18 cellular contexts compared by ENCODE assay signal in the genomic region with DNA sequence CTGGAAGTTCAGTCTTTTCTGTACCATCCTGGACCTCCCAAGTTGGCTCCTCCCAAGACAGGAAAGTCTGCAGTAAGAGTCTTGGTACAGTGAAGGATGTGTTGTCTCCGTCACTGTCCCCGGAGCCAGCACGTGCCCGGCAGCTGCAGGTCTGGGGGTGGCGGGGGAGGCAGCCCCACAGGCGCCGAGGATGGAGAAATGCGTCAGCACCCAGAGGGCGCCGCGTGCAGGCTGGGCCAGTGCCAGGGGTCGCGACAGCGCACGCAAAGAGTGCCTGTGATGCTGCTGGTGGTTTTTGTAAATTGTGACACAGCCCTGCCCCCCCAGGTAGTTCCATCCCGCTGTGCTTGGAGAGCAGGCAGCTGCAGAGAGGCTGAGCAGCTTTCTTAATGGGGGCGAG.
DNase-seq lines count a peak whose midpoint lies in the region; ATAC-seq and TF ChIP-seq lines count a peak whose summit lies in the region.
"Had no signal": no experiment of that assay in that cellular context is flagged by ENCODE, and none has a peak within 500 bp of the region (broad histone marks: within the 10 kb centered on the region; RNA-seq: fewer than 3 reads in every experiment).

No MANE protein-coding gene starts in this region.

- no peak overlapping the region for H3K4me3 ChIP-seq in A673 (ENCODE audit: low read depth, low read length, poor library complexity, severe bottlenecking)
- H3K4me3 ChIP-seq in SJCRH30, result no peak overlapping the region
- H3K4me3 ChIP-seq in hepatocyte, result no peak overlapping the region
- H3K4me3 ChIP-seq in CD4-positive, alpha-beta memory T cell (ENCODE audit: low read length in 2 of 2), result no peak overlapping the region
- H3K4me3 ChIP-seq: body of pancreas, esophagus squamous epithelium, pancreas had no signal

- no peak overlapping the region for H3K4me3 Mint-ChIP-seq in activated T-helper 1 cell treated with anti-CD3 and anti-CD28 coated beads, Interleukin-12 subunit alpha, Interleukin-12 subunit beta, Interleukin-2, Interleukin-4 antibody, amounts not matched to agents 30 ng/mL and 10 ng/mL and 1 ng/mL, durations not matched to agents 14 hours and 24 hours and 36 hours
- H3K4me3 Mint-ChIP-seq in CD4-positive, alpha-beta memory T cell, result no peak overlapping the region
- H3K4me3 Mint-ChIP-seq: stimulated activated naive CD8-positive, alpha-beta T cell treated with anti-CD3 and anti-CD28 coated beads, Interleukin-15, amount 100 ng/mL, for 72 hours; T-helper 17 cell had no signal

- peak overlapping the region; percentile 31 for H3K27ac ChIP-seq in A673 (ENCODE audit: low read depth, low read length, poor library complexity, severe bottlenecking)
- no peak overlapping the region for H3K27ac ChIP-seq in SJCRH30
- H3K27ac ChIP-seq in hepatocyte, result no peak overlapping the region
- H3K27ac ChIP-seq in CD4-positive, alpha-beta memory T cell (ENCODE audit: low read depth, low read length), result no peak overlapping the region
- H3K27ac ChIP-seq: body of pancreas, esophagus squamous epithelium, pancreas had no signal

- peaks cover 6% of the 10 kb centered on the region for H3K27me3 Mint-ChIP-seq in activated T-helper 1 cell treated with anti-CD3 and anti-CD28 coated beads, Interleukin-12 subunit alpha, Interleukin-12 subunit beta, Interleukin-2, Interleukin-4 antibody, amounts not matched to agents 30 ng/mL and 10 ng/mL and 1 ng/mL, durations not matched to agents 14 hours and 24 hours and 36 hours (ENCODE audit: insufficient read depth)
- peaks cover 0 to 1% of the 10 kb centered on the region in 2 donors for H3K27me3 Mint-ChIP-seq in CD4-positive, alpha-beta memory T cell

- peak; percentile 54 for DNase-seq in A673 (ENCODE audit: low spot score)
- peak; percentile 82 for DNase-seq in COR-L47 (lab: John Stamatoyannopoulos, UW)
- DNase-seq in SJCRH30, result peak; percentile 45 to 52
- DNase-seq in hepatocyte (ENCODE audit: low spot score), result peak; percentile 22
- DNase-seq in activated T-helper 1 cell treated with anti-CD3 and anti-CD28 coated beads, Interleukin-12 subunit alpha, Interleukin-12 subunit beta, Interleukin-2, Interleukin-4 antibody, amounts not matched to agents 30 ng/mL and 10 ng/mL and 1 ng/mL, durations not matched to agents 14 hours and 24 hours and 36 hours (ENCODE audit: low spot score), result no peak
- no peak for DNase-seq in CD4-positive, alpha-beta memory T cell
- DNase-seq in superior temporal gyrus (ENCODE audit: extremely low spot score), result no peak
- DNase-seq: activated gamma-delta T cell treated with Interleukin-2 at 50 U/mL for 16 hours; body of pancreas; esophagus squamous epithelium; left cardiac atrium; NCI-H1417; NCI-H526 treated with DMSO at 0.1 percent for 48 hours; pancreas; stimulated activated CD4-positive, alpha-beta T cell treated with anti-CD3 and anti-CD28 coated beads, Interleukin-12 subunit alpha, Interleukin-12 subunit beta, amount 100 ng/mL, for 4 hours; stimulated activated naive CD8-positive, alpha-beta T cell treated with anti-CD3 and anti-CD28 coated beads, Interleukin-15, amount 100 ng/mL, for 72 hours; T-helper 17 cell had no signal

- intact Hi-C loops in A673 (cut with micrococcal nuclease; ENCODE audit: unreplicated experiment), result no loop called here
- intact Hi-C loops in activated T-helper 1 cell treated with anti-CD3 and anti-CD28 coated beads, Interleukin-12 subunit alpha, Interleukin-12 subunit beta, Interleukin-2, Interleukin-4 antibody, amounts not matched to agents 30 ng/mL and 10 ng/mL and 1 ng/mL, durations not matched to agents 14 hours and 24 hours and 36 hours (cut with micrococcal nuclease), result no loop called here
- intact Hi-C loops in CD4-positive, alpha-beta memory T cell (cut with micrococcal nuclease), result no loop called here

- no peaks in the 10 kb centered on the region for H3K36me3 Mint-ChIP-seq in activated T-helper 1 cell treated with anti-CD3 and anti-CD28 coated beads, Interleukin-12 subunit alpha, Interleukin-12 subunit beta, Interleukin-2, Interleukin-4 antibody, amounts not matched to agents 30 ng/mL and 10 ng/mL and 1 ng/mL, durations not matched to agents 14 hours and 24 hours and 36 hours (ENCODE audit: low read depth)
- H3K36me3 Mint-ChIP-seq in CD4-positive, alpha-beta memory T cell, result no peaks in the 10 kb centered on the region

- no peaks in the 10 kb centered on the region for H4K20me1 ChIP-seq in hepatocyte (ENCODE audit: insufficient read depth, poor library complexity, severe bottlenecking)

- no TSS peak for BruUV-seq in A673 (replicated peaks; lab: Mats Ljungman, UMichigan)

- ATAC-seq in HG03457 (IDR thresholded peaks at IDR 0.05; ENCODE audit: unreplicated experiment), result no peak
- ATAC-seq: body of pancreas; left cardiac atrium; pancreas; stimulated activated naive CD8-positive, alpha-beta T cell treated with anti-CD3 and anti-CD28 coated beads, Interleukin-15, amount 100 ng/mL, for 72 hours; T-helper 17 cell had no signal

- H3K4me1 ChIP-seq in A673 (ENCODE audit: insufficient read depth, low read length, poor library complexity, severe bottlenecking) (peaks cover 27% of the 10 kb centered on the region), SJCRH30 (peaks cover 2% of the 10 kb centered on the region; the same call in 1 of the 2 replicates), hepatocyte (ENCODE audit: insufficient read depth) (no peaks in the 10 kb centered on the region)
- no peaks in the 10 kb centered on the region for H3K4me1 ChIP-seq in CD4-positive, alpha-beta memory T cell (ENCODE audit: insufficient read depth, low read length)
- H3K4me1 ChIP-seq: body of pancreas, esophagus squamous epithelium, pancreas had no signal

- no peaks in the 10 kb centered on the region for H3K9me3 Mint-ChIP-seq in activated T-helper 1 cell treated with anti-CD3 and anti-CD28 coated beads, Interleukin-12 subunit alpha, Interleukin-12 subunit beta, Interleukin-2, Interleukin-4 antibody, amounts not matched to agents 30 ng/mL and 10 ng/mL and 1 ng/mL, durations not matched to agents 14 hours and 24 hours and 36 hours
- no peaks in the 10 kb centered on the region for H3K9me3 Mint-ChIP-seq in CD4-positive, alpha-beta memory T cell
- H3K9me3 Mint-ChIP-seq: stimulated activated naive CD8-positive, alpha-beta T cell treated with anti-CD3 and anti-CD28 coated beads, Interleukin-15, amount 100 ng/mL, for 72 hours had no signal

- TF ChIP-seq CTCF in A673 (conservative IDR thresholded peaks at IDR 0.05; ENCODE audit: low read depth, low read length) (no peak), hepatocyte (IDR thresholded peaks at IDR 0.05; ENCODE audit: poor library complexity) (no peak)

- 71% methylated on average over 14 of the region's 17 CpGs for WGBS in hepatocyte (ENCODE audit: low lambda C conversion rate, missing lambda C conversion rate)

- H3K4me1 Mint-ChIP-seq in activated T-helper 1 cell treated with anti-CD3 and anti-CD28 coated beads, Interleukin-12 subunit alpha, Interleukin-12 subunit beta, Interleukin-2, Interleukin-4 antibody, amounts not matched to agents 30 ng/mL and 10 ng/mL and 1 ng/mL, durations not matched to agents 14 hours and 24 hours and 36 hours (ENCODE audit: low read depth), result no peaks in the 10 kb centered on the region
- no peaks in the 10 kb centered on the region for H3K4me1 Mint-ChIP-seq in CD4-positive, alpha-beta memory T cell
- H3K4me1 Mint-ChIP-seq: T-helper 17 cell had no signal

- POLR2A ChIA-PET in A673 (lab: Charles Lee; ENCODE audit: low non-redundant PET), result no interaction called here
- POLR2A ChIA-PET in CD4-positive, alpha-beta memory T cell (lab: Charles Lee; ENCODE audit: partially characterized antibody), result no interaction called here

- H3K27ac Mint-ChIP-seq in activated T-helper 1 cell treated with anti-CD3 and anti-CD28 coated beads, Interleukin-12 subunit alpha, Interleukin-12 subunit beta, Interleukin-2, Interleukin-4 antibody, amounts not matched to agents 30 ng/mL and 10 ng/mL and 1 ng/mL, durations not matched to agents 14 hours and 24 hours and 36 hours, result no peak overlapping the region
- H3K27ac Mint-ChIP-seq in CD4-positive, alpha-beta memory T cell, result no peak overlapping the region
- H3K27ac Mint-ChIP-seq: T-helper 17 cell had no signal

- no peaks in the 10 kb centered on the region for H3K79me2 ChIP-seq in hepatocyte

- no peaks in the 10 kb centered on the region for H3K9me2 ChIP-seq in hepatocyte (replicated peaks; ENCODE audit: insufficient read depth)

- H2AFZ ChIP-seq in hepatocyte, result no peak overlapping the region

- CTCF ChIA-PET in A673 (lab: Charles Lee), result no interaction called here
- CTCF ChIA-PET in CD4-positive, alpha-beta memory T cell (lab: Charles Lee; ENCODE audit: partially characterized antibody), result no interaction called here

- H3K27me3 ChIP-seq in A673 (replicated peaks; ENCODE audit: insufficient read depth, low read depth, low read length, poor library complexity), result no peaks in the 10 kb centered on the region
- H3K27me3 ChIP-seq in SJCRH30, result no peaks in the 10 kb centered on the region
- H3K27me3 ChIP-seq in hepatocyte, result no peaks in the 10 kb centered on the region
- H3K27me3 ChIP-seq in CD4-positive, alpha-beta memory T cell (ENCODE audit: insufficient read depth, low read length), result no peaks in the 10 kb centered on the region
- H3K27me3 ChIP-seq: body of pancreas, pancreas had no signal

- H3K36me3 ChIP-seq in A673 (ENCODE audit: insufficient read depth, low read length, poor library complexity, severe bottlenecking) (no peaks in the 10 kb centered on the region), SJCRH30 (no peaks in the 10 kb centered on the region), hepatocyte (replicated peaks; ENCODE audit: insufficient read depth, low read depth) (no peaks in the 10 kb centered on the region)
- no peaks in the 10 kb centered on the region for H3K36me3 ChIP-seq in CD4-positive, alpha-beta memory T cell (ENCODE audit: insufficient read depth, low read length)
- H3K36me3 ChIP-seq: esophagus squamous epithelium, pancreas had no signal

- H3K4me2 ChIP-seq in hepatocyte, result no peak overlapping the region

- H3K9me3 ChIP-seq in A673 (ENCODE audit: low read depth, low read length, poor library complexity, severe bottlenecking) (no peaks in the 10 kb centered on the region), SJCRH30 (replicated peaks) (no peaks in the 10 kb centered on the region), hepatocyte (ENCODE audit: low read depth) (no peaks in the 10 kb centered on the region)
- H3K9me3 ChIP-seq in CD4-positive, alpha-beta memory T cell (ENCODE audit: control insufficient read depth in 1 of 2, low read length in 2 of 2), result no peaks in the 10 kb centered on the region
- H3K9me3 ChIP-seq: body of pancreas, esophagus squamous epithelium, pancreas had no signal

Comparison
In these comparisons a context has a peak if more than half of its experiments do, and no peak if none do; other contexts are left out.
1. DNase-seq: peak in A673 (single experiment), COR-L47 (single experiment), SJCRH30 (2 of 2) and hepatocyte (single experiment); none in activated T-helper 1 cell treated with anti-CD3 and anti-CD28 coated beads, Interleukin-12 subunit alpha, Interleukin-12 subunit beta, Interleukin-2, Interleukin-4 antibody, amounts not matched to agents 30 ng/mL and 10 ng/mL and 1 ng/mL, durations not matched to agents 14 hours and 24 hours and 36 hours (single experiment), CD4-positive, alpha-beta memory T cell (0 of 5) and superior temporal gyrus (single experiment).